ENCODE assay signal across 1 cellular context in the genomic region with DNA sequence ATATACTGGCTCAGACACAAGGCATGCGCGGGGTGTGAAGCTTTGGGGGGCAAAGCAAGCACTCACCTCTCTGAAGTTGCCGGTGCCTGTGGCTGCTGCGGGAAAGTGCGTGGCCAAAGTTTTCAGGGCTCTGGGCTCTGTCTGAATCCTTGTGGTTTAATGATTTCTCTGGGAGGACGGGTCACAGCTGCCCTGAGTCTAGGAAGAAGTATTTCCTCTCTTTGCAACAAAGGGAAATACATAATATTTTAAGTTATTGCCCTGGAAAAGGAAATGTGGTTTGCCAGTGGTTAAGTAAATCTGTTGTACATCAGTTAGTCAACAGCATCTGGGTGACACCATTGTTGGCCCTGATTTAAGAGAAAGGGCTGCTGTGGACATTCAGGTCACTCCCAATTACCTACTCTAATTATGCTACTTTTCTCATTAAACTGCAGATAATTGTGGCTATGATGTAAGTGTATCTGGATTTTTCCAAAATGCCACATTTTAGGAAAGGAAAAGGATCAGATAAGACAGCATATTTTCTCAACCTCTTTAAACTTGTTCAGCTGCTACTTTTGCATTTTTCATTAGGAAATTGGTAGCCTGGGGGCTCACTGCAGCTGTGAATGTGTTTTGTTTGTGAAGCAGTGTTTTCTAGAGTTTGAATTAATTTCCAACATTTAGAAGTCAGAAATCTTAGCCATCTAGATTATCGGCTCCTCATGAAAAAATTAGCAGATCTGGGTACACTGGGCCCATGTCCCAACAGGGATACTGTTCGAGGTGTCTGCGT.
TF ChIP-seq lines count a peak whose summit lies in the region.

No MANE protein-coding gene starts in this region.

TF ChIP-seq in GM23338, 12 proteins besides CTCF, POLR2A, EP300 and RAD21 (continued from another document):
- TF ChIP-seq, protein P1, sequence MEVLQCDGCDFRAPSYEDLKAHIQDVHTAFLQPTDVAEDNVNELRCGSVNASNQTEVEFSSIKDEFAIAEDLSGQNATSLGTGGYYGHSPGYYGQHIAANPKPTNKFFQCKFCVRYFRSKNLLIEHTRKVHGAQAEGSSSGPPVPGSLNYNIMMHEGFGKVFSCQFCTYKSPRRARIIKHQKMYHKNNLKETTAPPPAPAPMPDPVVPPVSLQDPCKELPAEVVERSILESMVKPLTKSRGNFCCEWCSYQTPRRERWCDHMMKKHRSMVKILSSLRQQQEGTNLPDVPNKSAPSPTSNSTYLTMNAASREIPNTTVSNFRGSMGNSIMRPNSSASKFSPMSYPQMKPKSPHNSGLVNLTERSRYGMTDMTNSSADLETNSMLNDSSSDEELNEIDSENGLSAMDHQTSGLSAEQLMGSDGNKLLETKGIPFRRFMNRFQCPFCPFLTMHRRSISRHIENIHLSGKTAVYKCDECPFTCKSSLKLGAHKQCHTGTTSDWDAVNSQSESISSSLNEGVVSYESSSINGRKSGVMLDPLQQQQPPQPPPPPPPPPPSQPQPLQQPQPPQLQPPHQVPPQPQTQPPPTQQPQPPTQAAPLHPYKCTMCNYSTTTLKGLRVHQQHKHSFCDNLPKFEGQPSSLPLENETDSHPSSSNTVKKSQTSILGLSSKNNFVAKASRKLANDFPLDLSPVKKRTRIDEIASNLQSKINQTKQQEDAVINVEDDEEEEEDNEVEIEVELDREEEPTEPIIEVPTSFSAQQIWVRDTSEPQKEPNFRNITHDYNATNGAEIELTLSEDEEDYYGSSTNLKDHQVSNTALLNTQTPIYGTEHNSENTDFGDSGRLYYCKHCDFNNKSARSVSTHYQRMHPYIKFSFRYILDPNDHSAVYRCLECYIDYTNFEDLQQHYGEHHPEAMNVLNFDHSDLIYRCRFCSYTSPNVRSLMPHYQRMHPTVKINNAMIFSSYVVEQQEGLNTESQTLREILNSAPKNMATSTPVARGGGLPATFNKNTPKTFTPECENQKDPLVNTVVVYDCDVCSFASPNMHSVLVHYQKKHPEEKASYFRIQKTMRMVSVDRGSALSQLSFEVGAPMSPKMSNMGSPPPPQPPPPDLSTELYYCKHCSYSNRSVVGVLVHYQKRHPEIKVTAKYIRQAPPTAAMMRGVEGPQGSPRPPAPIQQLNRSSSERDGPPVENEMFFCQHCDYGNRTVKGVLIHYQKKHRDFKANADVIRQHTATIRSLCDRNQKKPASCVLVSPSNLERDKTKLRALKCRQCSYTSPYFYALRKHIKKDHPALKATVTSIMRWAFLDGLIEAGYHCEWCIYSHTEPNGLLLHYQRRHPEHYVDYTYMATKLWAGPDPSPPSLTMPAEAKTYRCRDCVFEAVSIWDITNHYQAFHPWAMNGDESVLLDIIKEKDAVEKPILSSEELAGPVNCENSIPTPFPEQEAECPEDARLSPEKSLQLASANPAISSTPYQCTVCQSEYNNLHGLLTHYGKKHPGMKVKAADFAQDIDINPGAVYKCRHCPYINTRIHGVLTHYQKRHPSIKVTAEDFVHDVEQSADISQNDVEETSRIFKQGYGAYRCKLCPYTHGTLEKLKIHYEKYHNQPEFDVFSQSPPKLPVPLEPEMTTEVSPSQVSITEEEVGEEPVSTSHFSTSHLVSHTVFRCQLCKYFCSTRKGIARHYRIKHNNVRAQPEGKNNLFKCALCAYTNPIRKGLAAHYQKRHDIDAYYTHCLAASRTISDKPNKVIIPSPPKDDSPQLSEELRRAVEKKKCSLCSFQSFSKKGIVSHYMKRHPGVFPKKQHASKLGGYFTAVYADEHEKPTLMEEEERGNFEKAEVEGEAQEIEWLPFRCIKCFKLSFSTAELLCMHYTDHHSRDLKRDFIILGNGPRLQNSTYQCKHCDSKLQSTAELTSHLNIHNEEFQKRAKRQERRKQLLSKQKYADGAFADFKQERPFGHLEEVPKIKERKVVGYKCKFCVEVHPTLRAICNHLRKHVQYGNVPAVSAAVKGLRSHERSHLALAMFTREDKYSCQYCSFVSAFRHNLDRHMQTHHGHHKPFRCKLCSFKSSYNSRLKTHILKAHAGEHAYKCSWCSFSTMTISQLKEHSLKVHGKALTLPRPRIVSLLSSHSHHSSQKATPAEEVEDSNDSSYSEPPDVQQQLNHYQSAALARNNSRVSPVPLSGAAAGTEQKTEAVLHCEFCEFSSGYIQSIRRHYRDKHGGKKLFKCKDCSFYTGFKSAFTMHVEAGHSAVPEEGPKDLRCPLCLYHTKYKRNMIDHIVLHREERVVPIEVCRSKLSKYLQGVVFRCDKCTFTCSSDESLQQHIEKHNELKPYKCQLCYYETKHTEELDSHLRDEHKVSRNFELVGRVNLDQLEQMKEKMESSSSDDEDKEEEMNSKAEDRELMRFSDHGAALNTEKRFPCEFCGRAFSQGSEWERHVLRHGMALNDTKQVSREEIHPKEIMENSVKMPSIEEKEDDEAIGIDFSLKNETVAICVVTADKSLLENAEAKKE (CRISPR knock-in tag; IDR thresholded peaks at IDR 0.05), result no peak
